In genomic region chr1:209770636-209771415, GRCh38 we compare ENCODE assay signal across 23 cellular contexts. TPM values are rescaled to one million over a fixed set of nuclear protein-coding genes. Genes with fewer than 3 reads are reported as not detected.
DNase-seq lines count a peak whose midpoint lies in the region; ATAC-seq, FAIRE-seq and TF ChIP-seq lines count a peak whose summit lies in the region.
"Had no signal": no experiment of that assay in that cellular context is flagged by ENCODE, and none has a peak within 500 bp of the region (broad histone marks: within the 10 kb centered on the region; RNA-seq: fewer than 3 reads in every experiment).

No MANE protein-coding gene starts in this region.

- H2BK12ac ChIP-seq in H9 (ENCODE audit: insufficient read length, low read depth, low read length) (no peak overlapping the region), H1 (ENCODE audit: low read depth, low read length) (peak overlapping the region; percentile 68; the same call in 1 of the 2 replicates)

- no peaks in the 10 kb centered on the region for H3K9me3 Mint-ChIP-seq in H9
- H3K9me3 Mint-ChIP-seq: activated CD4-positive, alpha-beta T cell treated with anti-CD3 and anti-CD28 coated beads, Interleukin-2, amount 10 ng/mL, durations not matched to agents 7 days and 5 days; activated T-cell treated with anti-CD3 and anti-CD28 coated beads, Interleukin-2, amount 50 U/mL, for 72 hours; brain; naive thymus-derived CD8-positive, alpha-beta T cell had no signal

- peaks cover 6% of the 10 kb centered on the region; the same call in 1 of the 2 replicates for H3K27me3 Mint-ChIP-seq in H9 (ENCODE audit: low read depth)
- H3K27me3 Mint-ChIP-seq: activated CD4-positive, alpha-beta T cell treated with anti-CD3 and anti-CD28 coated beads, Interleukin-2, amount 10 ng/mL, durations not matched to agents 7 days and 5 days; activated CD8-positive, alpha-beta memory T cell treated with anti-CD3 and anti-CD28 coated beads, Interleukin-2, amount 10 ng/mL, durations not matched to agents 7 days and 5 days; naive thymus-derived CD8-positive, alpha-beta T cell had no signal

- TF ChIP-seq EP300 in H1 (IDR thresholded peaks at IDR 0.05; ENCODE audit: borderline replicate concordance in 1 of 2, low read depth in 2 of 2, low read length in 2 of 2): no peak

- H3K4ac ChIP-seq in H9 (ENCODE audit: low read depth, low read length): no peak overlapping the region
- H3K4ac ChIP-seq in H1 (replicated peaks; ENCODE audit: insufficient read length, low read depth, low read length): no peak overlapping the region

- H3K27me3 ChIP-seq in DND-41 (ENCODE audit: insufficient read depth, low read length, poor library complexity): no peaks in the 10 kb centered on the region
- H3K27me3 ChIP-seq in H9 (ENCODE audit: insufficient read depth, low read length): no peaks in the 10 kb centered on the region
- H3K27me3 ChIP-seq in H1 (replicated peaks in 1 of 4; ENCODE audit: control insufficient read depth in 3 of 4, extremely low read depth in 1 of 4, insufficient read depth in 3 of 4, low read length in 3 of 4): peaks cover 0 to 2% (median 0%) of the 10 kb centered on the region in 4 experiments; a peak in 1 of 7 replicates
- no peaks in the 10 kb centered on the region for H3K27me3 ChIP-seq in spleen (replicated peaks in 1 of 7)
- no peaks in the 10 kb centered on the region for H3K27me3 ChIP-seq in right cardiac atrium (ENCODE audit: control insufficient read depth, insufficient read depth)
- H3K27me3 ChIP-seq: adrenal gland, foreskin keratinocyte, thyroid gland had no signal

- TF ChIP-seq POLR2A in H1 (IDR thresholded peaks at IDR 0.05; ENCODE audit: control extremely low read depth in 1 of 2, low read depth in 2 of 2, low read length in 2 of 2): no peak
- no peak for TF ChIP-seq POLR2A in spleen (IDR thresholded peaks at IDR 0.05)

- TF ChIP-seq CTCF in DND-41 (IDR thresholded peaks at IDR 0.05; ENCODE audit: borderline replicate concordance, extremely low read depth, low read length, poor library complexity, severe bottlenecking): no peak
- no peak for TF ChIP-seq CTCF in H9 (conservative IDR thresholded peaks at IDR 0.05)
- no peak for TF ChIP-seq CTCF in H1 (IDR thresholded peaks at IDR 0.05; ENCODE audit: control extremely low read depth in 1 of 3, insufficient read depth in 1 of 3, low read depth in 1 of 3, low read length in 3 of 3)
- no peak for TF ChIP-seq CTCF in spleen (IDR thresholded peaks at IDR 0.05 in 8 of 11, conservative IDR thresholded peaks at IDR 0.05 in 3 of 11)
- no peak for TF ChIP-seq CTCF in RWPE1 (conservative IDR thresholded peaks at IDR 0.05; ENCODE audit: low read depth)

- peak overlapping the region; percentile 72; the same call in 1 of the 2 replicates for H3K4me2 ChIP-seq in DND-41 (ENCODE audit: insufficient read depth, low read length)
- H3K4me2 ChIP-seq in H9 (ENCODE audit: insufficient read depth, insufficient read length, low read length): no peak overlapping the region
- H3K4me2 ChIP-seq in H1 (ENCODE audit: insufficient read depth in 1 of 2, low read depth in 2 of 2, low read length in 2 of 2): peak overlapping the region in 1 of 2 experiments; percentile 2; a peak in 1 of 4 replicates

- H3K79me1 ChIP-seq in H9 (ENCODE audit: insufficient read depth, low read depth, low read length, poor library complexity, severe bottlenecking): no peaks in the 10 kb centered on the region
- H3K79me1 ChIP-seq in H1 (ENCODE audit: low read depth, low read length): no peaks in the 10 kb centered on the region

- ATAC-seq in DND-41 (ENCODE audit: insufficient read depth, low read depth) (no peak), right cardiac atrium (no peak), GM18868 (IDR thresholded peaks at IDR 0.05; ENCODE audit: unreplicated experiment) (no peak)
- ATAC-seq: activated CD8-positive, alpha-beta memory T cell treated with anti-CD3 and anti-CD28 coated beads, Interleukin-2, amount 10 ng/mL, durations not matched to agents 7 days and 5 days; activated T-cell treated with anti-CD3 and anti-CD28 coated beads, Interleukin-2, amount 50 U/mL, for 72 hours; left lobe of liver; naive thymus-derived CD8-positive, alpha-beta T cell had no signal

- H3T11ph ChIP-seq in H9 (ENCODE audit: low read length): no peak overlapping the region

- H3K4me3 Mint-ChIP-seq in H9: no peak overlapping the region
- H3K4me3 Mint-ChIP-seq: activated CD4-positive, alpha-beta T cell treated with anti-CD3 and anti-CD28 coated beads, Interleukin-2, amount 10 ng/mL, durations not matched to agents 7 days and 5 days; activated CD8-positive, alpha-beta memory T cell treated with anti-CD3 and anti-CD28 coated beads, Interleukin-2, amount 10 ng/mL, durations not matched to agents 7 days and 5 days; activated T-cell treated with anti-CD3 and anti-CD28 coated beads, Interleukin-2, amount 50 U/mL, for 72 hours; brain; naive thymus-derived CD8-positive, alpha-beta T cell had no signal

- TF ChIP-seq RAD21 in H1 (IDR thresholded peaks at IDR 0.05 in 1 of 2, conservative IDR thresholded peaks at IDR 0.05 in 1 of 2; ENCODE audit: low read depth in 2 of 2, low read length in 2 of 2): no peak

- no peak overlapping the region for H2BK15ac ChIP-seq in H9 (ENCODE audit: low read depth, low read length)
- H2BK15ac ChIP-seq in H1 (ENCODE audit: low read length): no peak overlapping the region

- H4K5ac ChIP-seq in H9 (ENCODE audit: insufficient read length, low read depth, low read length): peak overlapping the region; percentile 0
- H4K5ac ChIP-seq in H1 (ENCODE audit: insufficient read length, low read depth, low read length): no peak overlapping the region

- CTCF ChIA-PET in H1 (lab: Charles Lee; ENCODE audit: partially characterized antibody): interaction anchor here (1.0 to 1.4 kb wide), 2 partner anchors 53 to 117 kb away, joined by 4 to 6 read pairs; no protein-coding TSS in a partner anchor
- CTCF ChIA-PET in RWPE1 (lab: Yijun Ruan, JAX): no interaction called here

- H3K27ac Mint-ChIP-seq in H9: no peak overlapping the region
- H3K27ac Mint-ChIP-seq: activated CD4-positive, alpha-beta T cell treated with anti-CD3 and anti-CD28 coated beads, Interleukin-2, amount 10 ng/mL, durations not matched to agents 7 days and 5 days; activated CD8-positive, alpha-beta memory T cell treated with anti-CD3 and anti-CD28 coated beads, Interleukin-2, amount 10 ng/mL, durations not matched to agents 7 days and 5 days; activated T-cell treated with anti-CD3 and anti-CD28 coated beads, Interleukin-2, amount 50 U/mL, for 72 hours; brain; naive thymus-derived CD8-positive, alpha-beta T cell had no signal

- peak overlapping the region in 1 of 2 experiments; percentile 51; a peak in 2 of 4 replicates for H3K4me3 ChIP-seq in DND-41 (ENCODE audit: low read depth in 1 of 2, low read length in 2 of 2)
- no peak overlapping the region; a peak in 1 of 8 replicates for H3K4me3 ChIP-seq in H1 (ENCODE audit: extremely low read depth in 1 of 4, insufficient read depth in 2 of 4, low read depth in 3 of 4, low read length in 4 of 4)
- peak overlapping the region in 5 of 8 donors; percentile 45 to 74 (median 54) for H3K4me3 ChIP-seq in spleen
- H3K4me3 ChIP-seq in right cardiac atrium (ENCODE audit: low read length): no peak overlapping the region
- H3K4me3 ChIP-seq: adrenal gland, thyroid gland had no signal

- H4K20me1 ChIP-seq in DND-41 (ENCODE audit: insufficient read depth, low read length) (peaks cover 18% of the 10 kb centered on the region), H9 (ENCODE audit: control insufficient read depth, insufficient read depth, insufficient read length) (peaks cover 3% of the 10 kb centered on the region), H1 (replicated peaks in 1 of 2; ENCODE audit: control insufficient read depth in 1 of 2, insufficient read depth in 2 of 2, low read length in 2 of 2) (peaks cover 0 to 11% of the 10 kb centered on the region in 2 experiments)

- intact Hi-C loops in spleen (cut with DNase I; ENCODE audit: low total_unique reads): no loop called here
- intact Hi-C loops in right cardiac atrium (cut with DNase I): no loop called here

- H3K23ac ChIP-seq in H9 (ENCODE audit: insufficient read length, low read depth, low read length): no peak overlapping the region
- no peak overlapping the region for H3K23ac ChIP-seq in H1 (ENCODE audit: insufficient read length)

- no peak for FAIRE-seq in H1 (lab: Jason Lieb, UNC)

- no CpG with 5 or more reads among the region's 17 CpGs for WGBS in H9 (ENCODE audit: extremely low coverage, insufficient read length, low lambda C conversion rate)
- 89% methylated on average over 17 of the region's 17 CpGs; no CpG with 5 or more reads in 1 of the 2 experiments for WGBS in H1 (ENCODE audit: extremely low coverage in 1 of 2, insufficient coverage in 1 of 2, insufficient read length in 1 of 2, insufficient replicate concordance in 2 of 2, low coverage in 1 of 2, low lambda C conversion rate in 2 of 2, missing lambda C conversion rate in 1 of 2), 2 experiments
- 91 to 97% (median 92%) methylated on average over 17 of the region's 17 CpGs for WGBS in spleen, 5 donors
- 96% methylated on average over 17 of the region's 17 CpGs for WGBS in right cardiac atrium

- H3K36me3 ChIP-seq in DND-41 (ENCODE audit: insufficient read depth, low read length) (peaks cover 36% of the 10 kb centered on the region), H1 (ENCODE audit: control insufficient read depth in 2 of 4, insufficient read depth in 4 of 4, low read length in 3 of 4) (no peaks in the 10 kb centered on the region; a peak in 1 of 8 replicates), spleen (peaks cover 0 to 55% (median 18%) of the 10 kb centered on the region in 6 donors)
- H3K36me3 ChIP-seq: adrenal gland, thyroid gland had no signal

- peaks cover 6% of the 10 kb centered on the region; the same call in 1 of the 2 replicates for H3K79me2 ChIP-seq in DND-41 (ENCODE audit: insufficient read depth, low read length)
- H3K79me2 ChIP-seq in H9 (ENCODE audit: insufficient read depth, low read length): no peaks in the 10 kb centered on the region
- no peaks in the 10 kb centered on the region for H3K79me2 ChIP-seq in H1 (ENCODE audit: control insufficient read depth in 1 of 2, insufficient read depth in 2 of 2, low read length in 2 of 2)

- H4K8ac ChIP-seq in H9 (replicated peaks; ENCODE audit: insufficient read length, low read depth, low read length) (peak overlapping the region; percentile 40), H1 (ENCODE audit: extremely low read depth, insufficient read depth, low read length) (no peak overlapping the region)

- no peak overlapping the region for H2BK20ac ChIP-seq in H9 (ENCODE audit: low read depth, low read length, poor library complexity, severe bottlenecking)
- H2BK20ac ChIP-seq in H1 (ENCODE audit: low read length): no peak overlapping the region

- H2AFZ ChIP-seq in DND-41 (ENCODE audit: low read depth, low read length): no peak overlapping the region
- no peak overlapping the region for H2AFZ ChIP-seq in H9 (ENCODE audit: low read length)
- H2AFZ ChIP-seq in H1 (ENCODE audit: low read length): no peak overlapping the region

- H3K14ac ChIP-seq in H9 (ENCODE audit: insufficient read depth, low read length): no peak overlapping the region
- no peak overlapping the region for H3K14ac ChIP-seq in H1 (ENCODE audit: insufficient read length)

- H3K23me2 ChIP-seq in H9 (ENCODE audit: insufficient read length, low read depth, low read length, poor library complexity, severe bottlenecking): no peaks in the 10 kb centered on the region
- peaks cover 13% of the 10 kb centered on the region; the same call in 1 of the 2 replicates for H3K23me2 ChIP-seq in H1 (ENCODE audit: low read depth, low read length)

- no peak for DNase-seq in DND-41
- DNase-seq in H9: no peak
- DNase-seq in H1 (ENCODE audit: low read depth in 1 of 2, low spot score in 2 of 2): no peak
- no peak for DNase-seq in spleen
- no peak for DNase-seq in right cardiac atrium
- no peak for DNase-seq in RWPE1 (ENCODE audit: low spot score)
- DNase-seq: activated CD4-positive, alpha-beta T cell treated with anti-CD3 and anti-CD28 coated beads, Interleukin-2, amount 10 ng/mL, durations not matched to agents 7 days and 5 days; activated CD8-positive, alpha-beta memory T cell treated with anti-CD3 and anti-CD28 coated beads, Interleukin-2, amount 10 ng/mL, durations not matched to agents 7 days and 5 days; activated naive CD4-positive, alpha-beta T cell treated with Interleukin-2 at 50 U/mL for 16 hours; activated T-cell treated with anti-CD3 and anti-CD28 coated beads, Interleukin-2, amount 50 U/mL, for 72 hours; adrenal gland; effector CD4-positive, alpha-beta T cell; foreskin keratinocyte; naive thymus-derived CD8-positive, alpha-beta T cell; NCI-H2081; NCI-H345; NCI-H82; stimulated activated CD4-positive, alpha-beta T cell treated with anti-CD3 and anti-CD28 coated beads, Interleukin-4, amount 100 ng/mL, for 4 hours; stimulated activated naive CD4-positive, alpha-beta T cell; thyroid gland had no signal

- no peak overlapping the region for H2BK5ac ChIP-seq in H9 (ENCODE audit: insufficient read length, low read length)
- H2BK5ac ChIP-seq in H1 (ENCODE audit: low read depth, low read length): peak overlapping the region; percentile 60; the same call in 1 of the 2 replicates

- no peak overlapping the region for H2BK120ac ChIP-seq in H9 (ENCODE audit: low read depth, low read length, poor library complexity, severe bottlenecking)
- no peak overlapping the region for H2BK120ac ChIP-seq in H1 (replicated peaks; ENCODE audit: low read depth, low read length)

- peaks cover 50% of the 10 kb centered on the region for H3K4me1 ChIP-seq in DND-41 (ENCODE audit: insufficient read depth, low read length)
- no peaks in the 10 kb centered on the region for H3K4me1 ChIP-seq in H9 (ENCODE audit: insufficient read depth, low read length)
- H3K4me1 ChIP-seq in H1 (replicated peaks in 1 of 4; ENCODE audit: control insufficient read depth in 3 of 4, insufficient read depth in 4 of 4, low read length in 3 of 4): no peaks in the 10 kb centered on the region; a peak in 1 of 7 replicates
- peaks cover 32 to 100% (median 89%) of the 10 kb centered on the region in 6 donors for H3K4me1 ChIP-seq in spleen
- H3K4me1 ChIP-seq in right cardiac atrium (ENCODE audit: control insufficient read depth, insufficient read depth, low read length): peaks cover 9% of the 10 kb centered on the region

- H3K4me1 Mint-ChIP-seq in H9: peaks cover 0 to 6% of the 10 kb centered on the region in 2 experiments; a peak in 1 of 4 replicates
- H3K4me1 Mint-ChIP-seq: brain had no signal

- no peaks in the 10 kb centered on the region; a peak in 1 of 7 replicates for H3K36me3 Mint-ChIP-seq in H9 (ENCODE audit: insufficient read depth in 1 of 3, low read depth in 3 of 3)
- H3K36me3 Mint-ChIP-seq: brain had no signal

- H3K56ac ChIP-seq in H9 (ENCODE audit: insufficient read length, low read depth, low read length) (no peak overlapping the region), H1 (replicated peaks; ENCODE audit: insufficient read length, low read depth, low read length) (no peak overlapping the region)

- H3K27ac ChIP-seq in DND-41 (ENCODE audit: low read length) (no peak overlapping the region; the same call in 1 of the 2 replicates), H9 (ENCODE audit: insufficient read length, low read depth, low read length) (no peak overlapping the region), H1 (ENCODE audit: low read depth, low read length) (no peak overlapping the region), spleen (peak overlapping the region in 3 of 8 donors; percentile 87 to 94 (median 90)), right cardiac atrium (ENCODE audit: low read length) (no peak overlapping the region), RWPE1 (no peak overlapping the region)
- H3K27ac ChIP-seq: adrenal gland, thyroid gland had no signal

- H4K91ac ChIP-seq in H9 (ENCODE audit: insufficient read length, low read depth, low read length) (no peak overlapping the region), H1 (replicated peaks; ENCODE audit: insufficient read length, low read length) (no peak overlapping the region)

- H3K9me3 ChIP-seq in DND-41 (ENCODE audit: insufficient read depth, low read length, severe bottlenecking) (no peaks in the 10 kb centered on the region), H9 (ENCODE audit: control insufficient read depth, low read depth, low read length) (no peaks in the 10 kb centered on the region), H1 (ENCODE audit: insufficient read depth in 2 of 2, low read depth in 1 of 2, low read length in 1 of 2) (peaks cover 5 to 8% of the 10 kb centered on the region in 2 experiments; a peak in 2 of 4 replicates), spleen (no peaks in the 10 kb centered on the region), right cardiac atrium (ENCODE audit: control insufficient read depth, low read length) (no peaks in the 10 kb centered on the region)
- H3K9me3 ChIP-seq: adrenal gland, thyroid gland had no signal

- POLR2A ChIA-PET in H1 (lab: Charles Lee; ENCODE audit: partially characterized antibody) (no interaction called here), RWPE1 (lab: Yijun Ruan, JAX; ENCODE audit: low non-redundant PET) (no interaction called here)

- H2AK5ac ChIP-seq in H9 (ENCODE audit: insufficient read length, low read length): no peak overlapping the region
- H2AK5ac ChIP-seq in H1 (ENCODE audit: low read depth, low read length): peak overlapping the region; percentile 76

- no peak overlapping the region for H3K9ac ChIP-seq in DND-41 (ENCODE audit: low read depth, low read length)
- no peak overlapping the region for H3K9ac ChIP-seq in H9 (ENCODE audit: extremely low read depth, insufficient read length, low read length)
- H3K9ac ChIP-seq in H1 (replicated peaks in 1 of 4; ENCODE audit: extremely low read depth in 1 of 4, low read depth in 3 of 4, low read length in 3 of 4): no peak overlapping the region

- peak overlapping the region; percentile 6 for H3K18ac ChIP-seq in H9 (ENCODE audit: insufficient read length, low read depth, low read length)
- no peak overlapping the region for H3K18ac ChIP-seq in H1 (ENCODE audit: extremely low read depth, low read length)

RNA-seq across cellular contexts. Expression of gene C1orf74, which starts 13.5 kb away (rescaled TPM):
- total RNA-seq in H9 (2021) (2.1 and 2.4 TPM in 2 replicates), spleen (1 to 10 TPM; 1.0 to 2.7 (median 1.8) TPM), right cardiac atrium (1 to 10 TPM; 1.9 to 3.3 (median 2.8) TPM)
- 3.9 and 4.1 TPM in 2 replicates for total RNA-seq in H1 (2021; fragmentation: NEBNext Ultra II Directional; extraction: Animal tissue kit (Norgen Biotek cat#: 25700))
- polyA plus RNA-seq in H1 (2011; rRNA removed) (2.6 and 3.1 TPM in 2 replicates), spleen (1 to 10 TPM in 2 of 3 donors, under 1 TPM in 1; 0.96 to 1.6 (median 1.5) TPM), right cardiac atrium (1.4 TPM)
- 3.4 TPM for polyA plus RNA-seq in H1 (2011; cell fraction: cytosol; rRNA removed)
- 2.8 TPM for polyA plus RNA-seq in H1 (2011; cell fraction: nucleus; rRNA removed)
- 3.1 to 3.5 TPM (median 3.4 TPM) in 4 replicates for polyA plus RNA-seq in H1 (2012, experiment 1 of 2)
- polyA plus RNA-seq in H1 (2012, experiment 2 of 2): 2.6 TPM
- polyA plus RNA-seq in H1 (2013, experiment 1 of 2): 2.6 TPM
- polyA plus RNA-seq in H1 (2013, experiment 2 of 2): 2.8 TPM
- polyA minus RNA-seq in H1 (2011; rRNA and poly(A)+ RNA removed): 8.3 and 8.6 TPM in 2 replicates
- polyA minus RNA-seq in H1 (2011; cell fraction: cytosol; rRNA and poly(A)+ RNA removed): 3.3 TPM
- polyA minus RNA-seq in H1 (2011; cell fraction: nucleus; rRNA and poly(A)+ RNA removed): 6.5 TPM

RNA-seq across cellular contexts. Expression of gene TRAF3IP3, which starts 15.0 kb away (rescaled TPM):
- total RNA-seq in H9 (2021) (not detected in 2 replicates), spleen (100 to 1,000 TPM in 4 of 7 donors, 10 to 100 TPM in 3; 97.7 to 134 (median 109) TPM), right cardiac atrium (1 to 10 TPM in 3 of 4 donors, under 1 TPM in 1; 0.91 to 2.7 (median 1.4) TPM)
- not detected in 2 replicates for total RNA-seq in H1 (2021; fragmentation: NEBNext Ultra II Directional; extraction: Animal tissue kit (Norgen Biotek cat#: 25700))
- polyA plus RNA-seq in H1 (2011; rRNA removed) (not detected in 2 replicates), spleen (100 to 1,000 TPM in 2 of 3 donors, 10 to 100 TPM in 1; 95.4 to 189 (median 107) TPM), right cardiac atrium (0.63 TPM)
- not detected for polyA plus RNA-seq in H1 (2011; cell fraction: cytosol; rRNA removed)
- polyA plus RNA-seq in H1 (2011; cell fraction: nucleus; rRNA removed): not detected
- polyA plus RNA-seq in H1 (2012, experiment 1 of 2): 0.08 to 0.17 TPM in 2 of 4 replicates, not detected in the others
- not detected for polyA plus RNA-seq in H1 (2012, experiment 2 of 2)
- not detected for polyA plus RNA-seq in H1 (2013, experiment 1 of 2)
- polyA plus RNA-seq in H1 (2013, experiment 2 of 2): not detected
- polyA minus RNA-seq in H1 (2011; rRNA and poly(A)+ RNA removed): not detected in 2 replicates
- not detected for polyA minus RNA-seq in H1 (2011; cell fraction: cytosol; rRNA and poly(A)+ RNA removed)
- not detected for polyA minus RNA-seq in H1 (2011; cell fraction: nucleus; rRNA and poly(A)+ RNA removed)
- total RNA-seq: foreskin keratinocyte had no signal

RNA-seq across cellular contexts. Expression of gene IRF6, which starts 35.1 kb away (rescaled TPM):
- total RNA-seq in H9 (2021): 7.1 and 8.9 TPM in 2 replicates
- 13.3 and 13.4 TPM in 2 replicates for total RNA-seq in H1 (2021; fragmentation: NEBNext Ultra II Directional; extraction: Animal tissue kit (Norgen Biotek cat#: 25700))
- polyA plus RNA-seq in H1 (2011; rRNA removed): 8.1 and 9.6 TPM in 2 replicates
- 9.9 TPM for polyA plus RNA-seq in H1 (2011; cell fraction: cytosol; rRNA removed)
- polyA plus RNA-seq in H1 (2011; cell fraction: nucleus; rRNA removed): 16.5 TPM
- 7.6 to 9.8 TPM (median 8.3 TPM) in 4 replicates for polyA plus RNA-seq in H1 (2012, experiment 1 of 2)
- polyA plus RNA-seq in H1 (2012, experiment 2 of 2): 4.6 TPM
- 3.9 TPM for polyA plus RNA-seq in H1 (2013, experiment 1 of 2)
- 3.2 TPM for polyA plus RNA-seq in H1 (2013, experiment 2 of 2)
- polyA minus RNA-seq in H1 (2011; rRNA and poly(A)+ RNA removed): 30.6 and 32.9 TPM in 2 replicates
- 8.9 TPM for polyA minus RNA-seq in H1 (2011; cell fraction: cytosol; rRNA and poly(A)+ RNA removed)
- 13.4 TPM for polyA minus RNA-seq in H1 (2011; cell fraction: nucleus; rRNA and poly(A)+ RNA removed)
- total RNA-seq in spleen: 1 to 10 TPM; 3.1 to 5.6 (median 4.0) TPM
- 1 to 10 TPM in 2 of 3 donors, under 1 TPM in 1; 0.59 to 1.6 (median 1.4) TPM for polyA plus RNA-seq in spleen
- total RNA-seq in right cardiac atrium: 10 to 100 TPM; 27.7 to 45.4 (median 36.4) TPM
- 22.6 TPM for polyA plus RNA-seq in right cardiac atrium
- total RNA-seq: activated CD4-positive, alpha-beta T cell treated with anti-CD3 and anti-CD28 coated beads, Interleukin-2, amount 10 ng/mL, durations not matched to agents 7 days and 5 days had no signal

RNA-seq across cellular contexts. Expression of gene UTP25, which starts 56.9 kb away (rescaled TPM):
- total RNA-seq in H9 (2021): 12.9 TPM in 2 replicates
- total RNA-seq in H1 (2021; fragmentation: NEBNext Ultra II Directional; extraction: Animal tissue kit (Norgen Biotek cat#: 25700)): 7.6 and 7.7 TPM in 2 replicates
- 2.7 and 4.0 TPM in 2 replicates for polyA plus RNA-seq in H1 (2011; rRNA removed)
- polyA plus RNA-seq in H1 (2011; cell fraction: cytosol; rRNA removed): 4.0 TPM
- 3.3 TPM for polyA plus RNA-seq in H1 (2011; cell fraction: nucleus; rRNA removed)
- polyA plus RNA-seq in H1 (2012, experiment 1 of 2): 3.5 to 5.8 TPM (median 4.3 TPM) in 4 replicates
- polyA plus RNA-seq in H1 (2012, experiment 2 of 2): 0.47 TPM
- 4.3 TPM for polyA plus RNA-seq in H1 (2013, experiment 1 of 2)
- polyA plus RNA-seq in H1 (2013, experiment 2 of 2): 4.2 TPM
- 9.7 and 10.1 TPM in 2 replicates for polyA minus RNA-seq in H1 (2011; rRNA and poly(A)+ RNA removed)
- 4.1 TPM for polyA minus RNA-seq in H1 (2011; cell fraction: cytosol; rRNA and poly(A)+ RNA removed)
- polyA minus RNA-seq in H1 (2011; cell fraction: nucleus; rRNA and poly(A)+ RNA removed): 14.2 TPM
- total RNA-seq in spleen: 10 to 100 TPM in 3 of 7 donors, 1 to 10 TPM in 4; 8.7 to 13.4 (median 10.0) TPM
- 1 to 10 TPM; 1.8 to 3.2 (median 2.2) TPM for polyA plus RNA-seq in spleen
- 1 to 10 TPM; 2.3 to 3.1 (median 3.0) TPM for total RNA-seq in right cardiac atrium
- polyA plus RNA-seq in right cardiac atrium: 1.2 TPM

Comparison
In these comparisons a context has a peak if more than half of its experiments do, and no peak if none do; other contexts are left out.
1. H3K4me3 ChIP-seq: peak in spleen (5 of 8); none in H1 (0 of 4) and right cardiac atrium (single experiment).
2. RNA of gene TRAF3IP3, which starts 15.0 kb away (total RNA-seq): 97.7 to 134 TPM in spleen; 0.91 to 2.7 TPM in right cardiac atrium, not detected in H9 and not detected in H1; every median in the first group is over 10 times any median in the second.